In genomic region chr6:28895131-28895812, GRCh38 we compare ENCODE assay signal across 1 cellular context.
A peak's percentile ranks its signal among the peaks of the same experiment; 100 is the strongest.
TF ChIP-seq lines count a peak whose summit lies in the region.

No MANE protein-coding gene starts in this region.

TF ChIP-seq in HEK293, 187 proteins besides CTCF, POLR2A, EP300 and RAD21 (continued from another document):
- TF ChIP-seq ZNF518A (tag by site-specific recombination; conservative IDR thresholded peaks at IDR 0.05; ENCODE audit: low read depth) (peak; percentile 57), ZNF513 (tag by site-specific recombination; IDR thresholded peaks at IDR 0.05) (peak; percentile 49; the same call in 1 of the 2 replicates), ZBTB17 (tag by site-specific recombination; IDR thresholded peaks at IDR 0.05) (peak; percentile 81), SP2 (tag by site-specific recombination; IDR thresholded peaks at IDR 0.05) (peak; percentile 81), ZNF239 (tag by site-specific recombination; IDR thresholded peaks at IDR 0.05) (no peak), ZBTB11 (tag by site-specific recombination; conservative IDR thresholded peaks at IDR 0.05; ENCODE audit: low read depth) (0 out of 2 replicates have a peak, but pooled peaks have one; percentile 17), HOXD13 (CRISPR knock-in tag; IDR thresholded peaks at IDR 0.05; ENCODE audit: borderline replicate concordance) (peak; percentile 66; the same call in 1 of the 2 replicates), SETDB1 (IDR thresholded peaks at IDR 0.05; ENCODE audit: insufficient read length, low read length) (peak; percentile 50), ZSCAN30 (tag by site-specific recombination; IDR thresholded peaks at IDR 0.05) (peak; percentile 62), ZNF366 (tag by site-specific recombination; conservative IDR thresholded peaks at IDR 0.05) (peak; percentile 87), ZBTB6 (tag by site-specific recombination; IDR thresholded peaks at IDR 0.05) (peak; percentile 46), ZBTB20 (tag by site-specific recombination; IDR thresholded peaks at IDR 0.05) (peak; percentile 37; the same call in 1 of the 2 replicates), IKZF3 (tag by site-specific recombination; IDR thresholded peaks at IDR 0.05) (peak; percentile 29; the same call in 1 of the 2 replicates), SP7 (tag by site-specific recombination; IDR thresholded peaks at IDR 0.05) (peak; percentile 27), ZSCAN23 (tag by site-specific recombination; IDR thresholded peaks at IDR 0.05) (no peak), ZNF664 (tag by site-specific recombination; IDR thresholded peaks at IDR 0.05) (peak; percentile 18; the same call in 1 of the 2 replicates), ZNF660 (tag by site-specific recombination; IDR thresholded peaks at IDR 0.05) (peak; percentile 55), ZNF174 (tag by site-specific recombination; IDR thresholded peaks at IDR 0.05) (no peak), KLF10 (tag by site-specific recombination; IDR thresholded peaks at IDR 0.05) (peak; percentile 16; the same call in 1 of the 2 replicates), ZNF274 (IDR thresholded peaks at IDR 0.05; ENCODE audit: low read length) (no peak), ZNF274 (tag by site-specific recombination; IDR thresholded peaks at IDR 0.05; ENCODE audit: borderline replicate concordance) (no peak), ZBTB8A (tag by site-specific recombination; IDR thresholded peaks at IDR 0.05) (peak; percentile 99), ZNF18 (tag by site-specific recombination; IDR thresholded peaks at IDR 0.05) (0 out of 2 replicates have a peak, but pooled peaks have one; percentile 43)
